8 cellular contexts compared by ENCODE assay signal in the genomic region with DNA sequence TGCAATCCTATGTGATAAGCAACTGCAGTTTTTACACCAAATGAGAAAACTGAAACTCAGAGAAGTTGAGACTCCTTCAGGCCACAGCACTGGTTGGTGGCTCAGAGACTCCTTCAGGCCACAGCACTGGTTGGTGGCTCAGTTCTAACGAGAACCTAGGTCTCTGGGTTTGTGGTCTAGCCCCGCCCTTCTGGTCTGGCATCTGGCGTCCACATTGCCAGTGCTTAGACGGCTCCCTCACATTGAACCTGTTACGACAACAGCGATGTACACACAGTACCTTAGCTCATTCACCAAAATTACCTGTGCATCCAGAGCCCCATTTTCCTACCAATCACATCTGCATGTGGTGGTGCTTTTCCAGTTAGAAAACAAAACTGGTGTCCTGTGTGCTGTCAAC.
DNase-seq lines count a peak whose midpoint lies in the region; ATAC-seq and TF ChIP-seq lines count a peak whose summit lies in the region.

No MANE protein-coding gene starts in this region.

- H3K27ac Mint-ChIP-seq in stimulated activated effector memory CD8-positive, alpha-beta T cell treated with anti-CD3 and anti-CD28 coated beads, Interleukin-12 subunit alpha, Interleukin-12 subunit beta, amount 100 ng/mL, for 72 hours: peak overlapping the region; percentile 86

- H3K4me3 Mint-ChIP-seq in stimulated activated effector memory CD8-positive, alpha-beta T cell treated with anti-CD3 and anti-CD28 coated beads, Interleukin-12 subunit alpha, Interleukin-12 subunit beta, amount 100 ng/mL, for 72 hours: peak overlapping the region; percentile 43

- H3K36me3 Mint-ChIP-seq in stimulated activated effector memory CD8-positive, alpha-beta T cell treated with anti-CD3 and anti-CD28 coated beads, Interleukin-12 subunit alpha, Interleukin-12 subunit beta, amount 100 ng/mL, for 72 hours: peaks cover 6% of the 10 kb centered on the region

- DNase-seq in HFF-Myc (ENCODE audit: extremely low read depth, low read depth) (peak; percentile 69), RPMI8226 (peak; percentile 23), choroid plexus epithelial cell (ENCODE audit: low read depth) (peak; percentile 36), posterior vena cava (ENCODE audit: low spot score) (no peak), AML-193 (lab: John Stamatoyannopoulos, UW) (no peak), cardiac septum (ENCODE audit: low spot score) (no peak)
- peak; percentile 34 to 80 for DNase-seq in stimulated activated effector memory CD8-positive, alpha-beta T cell treated with anti-CD3 and anti-CD28 coated beads, Interleukin-12 subunit alpha, Interleukin-12 subunit beta, amount 100 ng/mL, for 72 hours (ENCODE audit: low spot score in 2 of 2)

- no peak for TF ChIP-seq CTCF in HFF-Myc (IDR thresholded peaks at IDR 0.05; ENCODE audit: low read depth, low read length, missing control alignments)
- TF ChIP-seq CTCF in choroid plexus epithelial cell (conservative IDR thresholded peaks at IDR 0.05; ENCODE audit: low read depth, low read length): no peak

- H3K4me3 ChIP-seq in HFF-Myc (replicated peaks; ENCODE audit: low read depth, low read length): no peak overlapping the region
- no peak overlapping the region for H3K4me3 ChIP-seq in choroid plexus epithelial cell (ENCODE audit: low read depth, low read length)

- H3K9me3 Mint-ChIP-seq in stimulated activated effector memory CD8-positive, alpha-beta T cell treated with anti-CD3 and anti-CD28 coated beads, Interleukin-12 subunit alpha, Interleukin-12 subunit beta, amount 100 ng/mL, for 72 hours: no peaks in the 10 kb centered on the region

- peaks cover 55% of the 10 kb centered on the region for H3K4me1 Mint-ChIP-seq in stimulated activated effector memory CD8-positive, alpha-beta T cell treated with anti-CD3 and anti-CD28 coated beads, Interleukin-12 subunit alpha, Interleukin-12 subunit beta, amount 100 ng/mL, for 72 hours

- intact Hi-C loops in posterior vena cava (cut with DNase I) (no loop called here), cardiac septum (cut with DNase I) (no loop called here)

- ATAC-seq in GM18508 (IDR thresholded peaks at IDR 0.05; ENCODE audit: insufficient read depth, unreplicated experiment): peak; percentile 2
- peak; percentile 86 for ATAC-seq in stimulated activated effector memory CD8-positive, alpha-beta T cell treated with anti-CD3 and anti-CD28 coated beads, Interleukin-12 subunit alpha, Interleukin-12 subunit beta, amount 100 ng/mL, for 72 hours

Comparison
In these comparisons a context has a peak if more than half of its experiments do, and no peak if none do; other contexts are left out.
1. DNase-seq: peak in HFF-Myc (single experiment), RPMI8226 (single experiment), choroid plexus epithelial cell (single experiment) and stimulated activated effector memory CD8-positive, alpha-beta T cell treated with anti-CD3 and anti-CD28 coated beads, Interleukin-12 subunit alpha, Interleukin-12 subunit beta, amount 100 ng/mL, for 72 hours (2 of 2); none in posterior vena cava (single experiment), AML-193 (0 of 2) and cardiac septum (single experiment).